In genomic region chr17:75087182-75087557, GRCh38 we compare ENCODE assay signal across 9 cellular contexts. TPM values are rescaled to one million over a fixed set of nuclear protein-coding genes. Genes with fewer than 3 reads are reported as not detected.
DNase-seq lines count a peak whose midpoint lies in the region; ATAC-seq and TF ChIP-seq lines count a peak whose summit lies in the region.
"Had no signal": no experiment of that assay in that cellular context is flagged by ENCODE, and none has a peak within 500 bp of the region (broad histone marks: within the 10 kb centered on the region; RNA-seq: fewer than 3 reads in every experiment).

No MANE protein-coding gene starts in this region.

- peaks cover 31% of the 10 kb centered on the region for H3K4me1 Mint-ChIP-seq in T-helper 1 cell treated with Interleukin-12 subunit alpha and Interleukin-12 subunit beta and Interleukin-4 antibody, amounts not matched to agents 30 μg/mL and 1 μg/mL, for 36 hours (ENCODE audit: low read depth)

- no peaks in the 10 kb centered on the region for H3K27me3 Mint-ChIP-seq in T-helper 1 cell treated with Interleukin-12 subunit alpha and Interleukin-12 subunit beta and Interleukin-4 antibody, amounts not matched to agents 30 μg/mL and 1 μg/mL, for 36 hours (ENCODE audit: low read depth)

- H3K36me3 ChIP-seq in left lung, result no peaks in the 10 kb centered on the region
- no peaks in the 10 kb centered on the region for H3K36me3 ChIP-seq in subcutaneous abdominal adipose tissue (ENCODE audit: control insufficient read depth in 5 of 5, insufficient read depth in 5 of 5, low read length in 5 of 5)

- TF ChIP-seq CTCF in astrocyte of the cerebellum (IDR thresholded peaks at IDR 0.05; ENCODE audit: low read depth, low read length, missing control alignments) (no peak), left lung (IDR thresholded peaks at IDR 0.05) (no peak)

- ATAC-seq in left lung, result peak; percentile 1

- in situ Hi-C loops in astrocyte of the cerebellum (cut with HindIII; ENCODE audit: low sequenced_read_pairs), result no loop called here

- intact Hi-C loops in left lung (cut with DNase I), result no loop called here

- DNase-seq in T-helper 1 cell (no peak), astrocyte of the cerebellum (ENCODE audit: low read depth) (no peak), left lung (no peak), LoVo (ENCODE audit: low spot score) (no peak), HEK293T (ENCODE audit: extremely low spot score) (no peak)
- no peak for DNase-seq in stimulated activated naive CD4-positive, alpha-beta T cell (lab: John Stamatoyannopoulos, UW)

- POLR2A ChIA-PET in HEK293T (lab: Yijun Ruan, JAX), result interaction anchor here (1.1 to 2.5 kb wide), 3 partner anchors 9 to 17 kb away, joined by 3 to 10 read pairs (median 6); no protein-coding TSS in a partner anchor

- H3K27ac ChIP-seq in left lung (peak overlapping the region; percentile 96 to 98), subcutaneous abdominal adipose tissue (ENCODE audit: low read depth, low read length) (peak overlapping the region; percentile 60)
- H3K27ac ChIP-seq: 22Rv1 had no signal

- H3K27ac Mint-ChIP-seq in T-helper 1 cell treated with Interleukin-12 subunit alpha and Interleukin-12 subunit beta and Interleukin-4 antibody, amounts not matched to agents 30 μg/mL and 1 μg/mL, for 36 hours, result peak overlapping the region; percentile 53

- peaks cover 29 to 74% of the 10 kb centered on the region in 2 donors for H3K4me1 ChIP-seq in left lung
- H3K4me1 ChIP-seq in subcutaneous abdominal adipose tissue (ENCODE audit: control insufficient read depth in 5 of 5, insufficient read depth in 5 of 5, low read length in 5 of 5), result peaks cover 3 to 46% (median 31%) of the 10 kb centered on the region in 5 donors

- H3K4me3 Mint-ChIP-seq in T-helper 1 cell treated with Interleukin-12 subunit alpha and Interleukin-12 subunit beta and Interleukin-4 antibody, amounts not matched to agents 30 μg/mL and 1 μg/mL, for 36 hours, result peak overlapping the region; percentile 69

- CTCF ChIA-PET in HEK293T (lab: Yijun Ruan, JAX), result interaction anchor here (0.7 to 1.0 kb wide), 2 partner anchors 12 to 27 kb away, joined by 3 to 5 read pairs; no protein-coding TSS in a partner anchor

- H3K9me3 ChIP-seq in left lung, result no peaks in the 10 kb centered on the region
- no peaks in the 10 kb centered on the region for H3K9me3 ChIP-seq in subcutaneous abdominal adipose tissue (ENCODE audit: control insufficient read depth in 5 of 5, low read length in 5 of 5)

- H3K4me3 ChIP-seq in astrocyte of the cerebellum (ENCODE audit: low read depth, low read length) (peak overlapping the region; percentile 46), left lung (peak overlapping the region; percentile 62 to 71), subcutaneous abdominal adipose tissue (ENCODE audit: low read depth in 1 of 5, low read length in 5 of 5) (peak overlapping the region; percentile 64 to 77 (median 69))

- H3K9me3 Mint-ChIP-seq in T-helper 1 cell treated with Interleukin-12 subunit alpha and Interleukin-12 subunit beta and Interleukin-4 antibody, amounts not matched to agents 30 μg/mL and 1 μg/mL, for 36 hours, result no peaks in the 10 kb centered on the region

- H3K27me3 ChIP-seq in left lung (no peaks in the 10 kb centered on the region), subcutaneous abdominal adipose tissue (ENCODE audit: control insufficient read depth in 5 of 5, insufficient read depth in 4 of 5, low read length in 5 of 5) (peaks cover 0 to 3% (median 0%) of the 10 kb centered on the region in 5 donors)

- no peaks in the 10 kb centered on the region for H3K36me3 Mint-ChIP-seq in T-helper 1 cell treated with Interleukin-12 subunit alpha and Interleukin-12 subunit beta and Interleukin-4 antibody, amounts not matched to agents 30 μg/mL and 1 μg/mL, for 36 hours (ENCODE audit: low read depth)

- H3K9ac ChIP-seq in subcutaneous abdominal adipose tissue (ENCODE audit: low read length in 5 of 5), result peak overlapping the region in 3 of 5 donors; percentile 37 to 66 (median 60)

TF ChIP-seq in HEK293T, 16 proteins besides CTCF, POLR2A, EP300 and RAD21:
- TF ChIP-seq SUZ12 (IDR thresholded peaks at IDR 0.05), result no peak
- no peak for TF ChIP-seq CTBP1 (IDR thresholded peaks at IDR 0.05; ENCODE audit: borderline replicate concordance)
- no peak for TF ChIP-seq ELF4 (IDR thresholded peaks at IDR 0.05)
- no peak for TF ChIP-seq FOXM1 (IDR thresholded peaks at IDR 0.05; ENCODE audit: borderline replicate concordance)
- no peak for TF ChIP-seq FOXK2 (IDR thresholded peaks at IDR 0.05)
- TF ChIP-seq ZNF384 (IDR thresholded peaks at IDR 0.05), result no peak
- no peak for TF ChIP-seq LEF1 (IDR thresholded peaks at IDR 0.05; ENCODE audit: borderline replicate concordance)
- no peak for TF ChIP-seq L3MBTL2 (conservative IDR thresholded peaks at IDR 0.05)
- TF ChIP-seq HDGF (IDR thresholded peaks at IDR 0.05; ENCODE audit: borderline replicate concordance), result no peak
- TF ChIP-seq SP1 (IDR thresholded peaks at IDR 0.05), result no peak
- TF ChIP-seq TARDBP (IDR thresholded peaks at IDR 0.05), result no peak

RNA-seq across cellular contexts. Expression of gene SLC16A5, which starts 0.6 kb away (rescaled TPM):
- 10 to 100 TPM; 36.8 to 45.1 TPM for total RNA-seq in left lung

RNA-seq across cellular contexts. Expression of gene ARMC7, which starts 22.6 kb away (rescaled TPM):
- total RNA-seq in left lung, result 10 to 100 TPM; 18.3 to 19.3 TPM

RNA-seq across cellular contexts. Expression of gene KCTD2, which starts 40.1 kb away (rescaled TPM):
- 10 to 100 TPM; 20.6 to 20.8 TPM for total RNA-seq in left lung

RNA-seq across cellular contexts. Expression of gene ATP5PD, which starts 40.4 kb away (rescaled TPM):
- total RNA-seq in left lung, result 100 to 1,000 TPM; 203 to 215 TPM

RNA-seq across cellular contexts. Expression of gene NT5C, which starts 44.4 kb away (rescaled TPM):
- total RNA-seq in left lung, result 10 to 100 TPM; 26.0 to 39.9 TPM
